Comparison of ENCODE assay signal across 39 cellular contexts in genomic region chr1:225931270-225932129, GRCh38. TPM values are rescaled to one million over a fixed set of nuclear protein-coding genes. Genes with fewer than 3 reads are reported as not detected.
DNase-seq lines count a peak whose midpoint lies in the region; ATAC-seq and TF ChIP-seq lines count a peak whose summit lies in the region.
"Had no signal": no experiment of that assay in that cellular context is flagged by ENCODE, and none has a peak within 500 bp of the region (broad histone marks: within the 10 kb centered on the region; RNA-seq: fewer than 3 reads in every experiment).

No MANE protein-coding gene starts in this region.

- no peaks in the 10 kb centered on the region for H3K27me3 Mint-ChIP-seq in activated T-cell treated with anti-CD3 and anti-CD28 coated beads, Interleukin-2, amount 50 U/mL, for 72 hours (ENCODE audit: low read depth)
- no peaks in the 10 kb centered on the region for H3K27me3 Mint-ChIP-seq in naive thymus-derived CD8-positive, alpha-beta T cell
- H3K27me3 Mint-ChIP-seq in activated CD4-positive, alpha-beta T cell treated with anti-CD3 and anti-CD28 coated beads, Interleukin-2, amount 10 ng/mL, durations not matched to agents 24 days and 14 days, result no peaks in the 10 kb centered on the region

- H3K36me3 ChIP-seq in testis (ENCODE audit: low read depth, missing control alignments), result no peaks in the 10 kb centered on the region
- H3K36me3 ChIP-seq: SJCRH30, suprapubic skin, uterus had no signal

- no peaks in the 10 kb centered on the region for H3K27me3 ChIP-seq in testis
- H3K27me3 ChIP-seq: SJCRH30, suprapubic skin, uterus had no signal

- H3K27ac Mint-ChIP-seq in activated T-cell treated with anti-CD3 and anti-CD28 coated beads, Interleukin-2, amount 50 U/mL, for 72 hours, result peak overlapping the region; percentile 16
- peak overlapping the region in 9 of 10 donors; percentile 34 to 88 (median 73) for H3K27ac Mint-ChIP-seq in naive thymus-derived CD8-positive, alpha-beta T cell
- H3K27ac Mint-ChIP-seq in activated CD4-positive, alpha-beta T cell treated with anti-CD3 and anti-CD28 coated beads, Interleukin-2, amount 10 ng/mL, durations not matched to agents 24 days and 14 days, result no peak overlapping the region
- H3K27ac Mint-ChIP-seq: HFFc6 had no signal

- peaks cover 24% of the 10 kb centered on the region for H3K4me1 Mint-ChIP-seq in activated T-cell treated with anti-CD3 and anti-CD28 coated beads, Interleukin-2, amount 50 U/mL, for 72 hours (ENCODE audit: low read depth)
- H3K4me1 Mint-ChIP-seq in naive thymus-derived CD8-positive, alpha-beta T cell, result peaks cover 16 to 37% (median 30%) of the 10 kb centered on the region in 4 donors
- peaks cover 10% of the 10 kb centered on the region for H3K4me1 Mint-ChIP-seq in activated CD4-positive, alpha-beta T cell treated with anti-CD3 and anti-CD28 coated beads, Interleukin-2, amount 10 ng/mL, durations not matched to agents 24 days and 14 days
- H3K4me1 Mint-ChIP-seq: neural crest cell had no signal

- no peaks in the 10 kb centered on the region for H3K36me3 Mint-ChIP-seq in activated T-cell treated with anti-CD3 and anti-CD28 coated beads, Interleukin-2, amount 50 U/mL, for 72 hours (ENCODE audit: insufficient read depth in 2 of 2)
- H3K36me3 Mint-ChIP-seq in naive thymus-derived CD8-positive, alpha-beta T cell, result no peaks in the 10 kb centered on the region
- no peaks in the 10 kb centered on the region for H3K36me3 Mint-ChIP-seq in activated CD4-positive, alpha-beta T cell treated with anti-CD3 and anti-CD28 coated beads, Interleukin-2, amount 10 ng/mL, durations not matched to agents 24 days and 14 days (ENCODE audit: low read depth)

- H3K9me3 Mint-ChIP-seq in activated T-cell treated with anti-CD3 and anti-CD28 coated beads, Interleukin-2, amount 50 U/mL, for 72 hours, result no peaks in the 10 kb centered on the region
- H3K9me3 Mint-ChIP-seq in naive thymus-derived CD8-positive, alpha-beta T cell, result no peaks in the 10 kb centered on the region
- H3K9me3 Mint-ChIP-seq in activated CD4-positive, alpha-beta T cell treated with anti-CD3 and anti-CD28 coated beads, Interleukin-2, amount 10 ng/mL, durations not matched to agents 24 days and 14 days, result no peaks in the 10 kb centered on the region
- H3K9me3 Mint-ChIP-seq: HFFc6, neural crest cell had no signal

- ATAC-seq in activated T-cell treated with anti-CD3 and anti-CD28 coated beads, Interleukin-2, amount 50 U/mL, for 72 hours (replicated peaks in 1 of 2), result no peak
- ATAC-seq in naive thymus-derived CD8-positive, alpha-beta T cell, result no peak
- no peak for ATAC-seq in HG02763 (IDR thresholded peaks at IDR 0.05; ENCODE audit: unreplicated experiment)

- POLR2A ChIA-PET in naive thymus-derived CD8-positive, alpha-beta T cell (lab: Charles Lee), result interaction anchor here (0.6 to 1.6 kb wide), 11 partner anchors 8 to 91 kb away, joined by 3 to 5 read pairs (median 3); partner anchors contain the start of genes PYCR2 and TMEM63A

- WGBS in testis, 2 donors, result 72 to 80% methylated on average over 5 of the region's 5 CpGs

- peaks cover 7% of the 10 kb centered on the region for H3K4me1 ChIP-seq in testis
- H3K4me1 ChIP-seq: parathyroid adenoma, SJCRH30, suprapubic skin, uterus had no signal

- no peak for DNase-seq in activated T-cell treated with anti-CD3 and anti-CD28 coated beads, Interleukin-2, amount 50 U/mL, for 72 hours
- DNase-seq in activated T-cell treated with anti-CD3 and anti-CD28 coated beads for 4 hours (no peak), NCI-H82 (lab: John Stamatoyannopoulos, UW) (peak; percentile 82), amniotic epithelial cell (ENCODE audit: low read depth) (peak; percentile 51), testis (no peak)
- no peak for DNase-seq in naive thymus-derived CD8-positive, alpha-beta T cell
- no peak for DNase-seq in activated CD4-positive, alpha-beta T cell treated with anti-CD3 and anti-CD28 coated beads, Interleukin-2, amount 10 ng/mL, durations not matched to agents 24 days and 14 days
- DNase-seq: 8988T; activated CD4-positive, alpha-beta T cell treated with anti-CD3 and anti-CD28 coated beads, Interleukin-2, amount 50 U/mL, for 48 hours; activated CD4-positive, CD25-positive, alpha-beta regulatory T cell; activated naive CD4-positive, alpha-beta T cell treated with anti-CD3 and anti-CD28 coated beads, Interleukin-2, amount 50 U/mL, for 16 hours; anterior cingulate cortex; Calu3; effector memory CD4-positive, alpha-beta T cell; foreskin fibroblast; GM23248; HFFc6; KBM-7; mammary epithelial cell; MM.1S; NCI-H1417; NCI-H2029 treated with DMSO at 0.1 percent for 48 hours; NCI-H345; NCI-H69; retina; SJCRH30; stimulated activated naive CD4-positive, alpha-beta T cell; SW 1271; uterus had no signal

- no peak overlapping the region for H3K4me3 Mint-ChIP-seq in activated T-cell treated with anti-CD3 and anti-CD28 coated beads, Interleukin-2, amount 50 U/mL, for 72 hours
- H3K4me3 Mint-ChIP-seq in naive thymus-derived CD8-positive, alpha-beta T cell, result no peak overlapping the region
- H3K4me3 Mint-ChIP-seq in activated CD4-positive, alpha-beta T cell treated with anti-CD3 and anti-CD28 coated beads, Interleukin-2, amount 10 ng/mL, durations not matched to agents 24 days and 14 days, result no peak overlapping the region
- H3K4me3 Mint-ChIP-seq: HFFc6, neural crest cell had no signal

- TF ChIP-seq POLR2A in testis (IDR thresholded peaks at IDR 0.05), result no peak

- intact Hi-C loops in testis (cut with DNase I; ENCODE audit: low total_unique reads), result no loop called here
- intact Hi-C loops in activated CD4-positive, alpha-beta T cell treated with anti-CD3 and anti-CD28 coated beads, Interleukin-2, amount 10 ng/mL, durations not matched to agents 24 days and 14 days (cut with micrococcal nuclease), result no loop called here

- no peak for TF ChIP-seq CTCF in testis (IDR thresholded peaks at IDR 0.05)

- no peak overlapping the region for H3K4me3 ChIP-seq in testis
- H3K4me3 ChIP-seq: coronary artery, GM23248, SJCRH30, skin epidermis, suprapubic skin, uterus had no signal

- no peak overlapping the region for H3K27ac ChIP-seq in testis
- H3K27ac ChIP-seq: C4-2B, coronary artery, GM23248, parathyroid adenoma, SJCRH30, skin epidermis, suprapubic skin, uterus had no signal

- H3K9me3 ChIP-seq in testis, result no peaks in the 10 kb centered on the region
- H3K9me3 ChIP-seq: SJCRH30, suprapubic skin, uterus had no signal

RNA-seq across cellular contexts. Expression of gene PYCR2, which starts 7.5 kb away (rescaled TPM):
- total RNA-seq in activated T-cell treated with anti-CD3 and anti-CD28 coated beads, Interleukin-2, amount 50 U/mL, for 72 hours, result 100 to 1,000 TPM; 144 to 152 TPM
- total RNA-seq in naive thymus-derived CD8-positive, alpha-beta T cell, result 100 to 1,000 TPM; 132 to 153 TPM
- polyA plus RNA-seq in naive thymus-derived CD8-positive, alpha-beta T cell, result 100 to 1,000 TPM in 2 of 3 donors, 10 to 100 TPM in 1; 75.0 to 152 (median 121) TPM
- total RNA-seq in testis, result 10 to 100 TPM; 60.7 to 64.2 TPM
- 85.3 TPM for polyA plus RNA-seq in testis (ENCODE audit: insufficient read depth, low read depth, low replicate concordance)
- total RNA-seq in activated CD4-positive, alpha-beta T cell treated with anti-CD3 and anti-CD28 coated beads, Interleukin-2, amount 10 ng/mL, durations not matched to agents 24 days and 14 days, result 144 and 150 TPM in 2 replicates

RNA-seq across cellular contexts. Expression of gene LEFTY2, which starts 9.5 kb away (rescaled TPM):
- not detected for total RNA-seq in activated T-cell treated with anti-CD3 and anti-CD28 coated beads, Interleukin-2, amount 50 U/mL, for 72 hours
- not detected for total RNA-seq in naive thymus-derived CD8-positive, alpha-beta T cell
- under 1 TPM; 0.19 to 0.75 (median 0.64) TPM for polyA plus RNA-seq in naive thymus-derived CD8-positive, alpha-beta T cell
- 1 to 10 TPM; 4.2 to 4.7 TPM for total RNA-seq in testis
- 10.0 TPM for polyA plus RNA-seq in testis (ENCODE audit: insufficient read depth, low read depth, low replicate concordance)
- not detected in 2 replicates for total RNA-seq in activated CD4-positive, alpha-beta T cell treated with anti-CD3 and anti-CD28 coated beads, Interleukin-2, amount 10 ng/mL, durations not matched to agents 24 days and 14 days
- total RNA-seq: Calu3, GM23248, HFFc6, HT1080, mammary epithelial cell, neural crest cell, RPMI7951 had no signal
- polyA plus RNA-seq: esophagus, GM23248, mammary epithelial cell had no signal

RNA-seq across cellular contexts. Expression of gene LEFTY1, which starts 42.6 kb away (rescaled TPM):
- total RNA-seq in activated T-cell treated with anti-CD3 and anti-CD28 coated beads, Interleukin-2, amount 50 U/mL, for 72 hours, result not detected
- not detected for total RNA-seq in naive thymus-derived CD8-positive, alpha-beta T cell
- under 1 TPM in 1 of 3 donors, not detected in 2; 0.22 TPM for polyA plus RNA-seq in naive thymus-derived CD8-positive, alpha-beta T cell
- under 1 TPM; 0.63 to 0.87 TPM for total RNA-seq in testis
- 0.90 TPM for polyA plus RNA-seq in testis (ENCODE audit: insufficient read depth, low read depth, low replicate concordance)
- total RNA-seq in activated CD4-positive, alpha-beta T cell treated with anti-CD3 and anti-CD28 coated beads, Interleukin-2, amount 10 ng/mL, durations not matched to agents 24 days and 14 days, result not detected in 2 replicates
- total RNA-seq: Calu3, GM23248, HFFc6, HT1080, mammary epithelial cell, RPMI7951, suprapubic skin had no signal
- polyA plus RNA-seq: GM23248, mammary epithelial cell had no signal

RNA-seq across cellular contexts. Expression of gene TMEM63A, which starts 49.3 kb away (rescaled TPM):
- 10 to 100 TPM; 44.9 to 49.7 TPM for total RNA-seq in activated T-cell treated with anti-CD3 and anti-CD28 coated beads, Interleukin-2, amount 50 U/mL, for 72 hours
- total RNA-seq in naive thymus-derived CD8-positive, alpha-beta T cell, result 100 to 1,000 TPM; 427 to 436 TPM
- 10 to 100 TPM; 34.4 to 53.5 (median 45.1) TPM for polyA plus RNA-seq in naive thymus-derived CD8-positive, alpha-beta T cell
- total RNA-seq in testis, result 10 to 100 TPM; 46.9 to 51.7 TPM
- polyA plus RNA-seq in testis (ENCODE audit: insufficient read depth, low read depth, low replicate concordance), result 13.6 TPM
- 23.0 and 28.5 TPM in 2 replicates for total RNA-seq in activated CD4-positive, alpha-beta T cell treated with anti-CD3 and anti-CD28 coated beads, Interleukin-2, amount 10 ng/mL, durations not matched to agents 24 days and 14 days

Comparison
In these comparisons a context has a peak if more than half of its experiments do, and no peak if none do; other contexts are left out.
1. DNase-seq: peak in NCI-H82 (single experiment) and amniotic epithelial cell (single experiment); none in activated T-cell treated with anti-CD3 and anti-CD28 coated beads, Interleukin-2, amount 50 U/mL, for 72 hours (0 of 2), activated T-cell treated with anti-CD3 and anti-CD28 coated beads for 4 hours (single experiment), naive thymus-derived CD8-positive, alpha-beta T cell (0 of 10), testis (single experiment) and activated CD4-positive, alpha-beta T cell treated with anti-CD3 and anti-CD28 coated beads, Interleukin-2, amount 10 ng/mL, durations not matched to agents 24 days and 14 days (single experiment).